ENCODE assay signal across 34 cellular contexts in the genomic region with DNA sequence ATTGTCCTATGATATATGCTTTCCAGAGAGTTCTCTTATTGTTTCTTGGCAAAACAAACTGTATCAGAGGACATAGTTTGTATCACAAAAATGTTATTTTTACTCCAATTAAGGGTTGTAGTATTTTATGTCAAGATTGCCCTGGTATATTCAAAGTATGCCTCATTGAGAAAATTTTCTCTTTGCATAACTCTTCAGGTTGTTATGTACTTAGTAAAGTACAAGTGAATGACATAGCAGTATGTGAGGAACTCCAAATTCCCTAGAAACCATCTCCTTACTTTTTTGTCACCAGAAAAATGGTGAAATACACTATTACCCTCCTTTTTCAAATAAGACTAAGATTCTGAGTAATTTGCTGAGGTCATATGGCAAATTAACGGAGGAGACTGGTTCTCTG.
"Had no signal": no experiment of that assay in that cellular context is flagged by ENCODE, and none has a peak within 500 bp of the region (broad histone marks: within the 10 kb centered on the region; RNA-seq: fewer than 3 reads in every experiment).

No MANE protein-coding gene starts in this region.

- DNase-seq: Karpas-422, Kasumi-1, MG63, MM.1S, MV-4-11, NCI-H1048, NCI-H1092, NCI-H1092 treated with DMSO at 0.1 percent for 48 hours, NCI-H1105, NCI-H1105 treated with DMSO at 0.1 percent for 48 hours, NCI-H1417, NCI-H1417 treated with DMSO at 0.1 percent for 48 hours, NCI-H1436, NCI-H1436 treated with DMSO at 0.1 percent for 48 hours, NCI-H146, NCI-H1694, NCI-H1694 treated with DMSO at 0.1 percent for 48 hours, NCI-H187, NCI-H187 treated with DMSO at 0.1 percent for 48 hours, NCI-H1930, NCI-H2029, NCI-H2029 treated with DMSO at 0.1 percent for 48 hours, NCI-H2081, NCI-H2081 treated with DMSO at 0.1 percent for 48 hours, NCI-H2107, NCI-H2171, NCI-H2171 treated with DMSO at 0.1 percent for 48 hours, NCI-H2227 treated with DMSO at 0.1 percent for 48 hours, NCI-H226, NCI-H345, NCI-H446, NCI-H446 treated with DMSO at 0.1 percent for 48 hours, NCI-H510A had no signal

- H3K27me3 ChIP-seq: MG63 had no signal

- H3K36me3 ChIP-seq: MG63 had no signal

- H3K27ac ChIP-seq: KMS-11 had no signal

- H3K9me3 ChIP-seq: MG63 had no signal

- H3K4me3 ChIP-seq: MG63 had no signal
